In genomic region chr18:22913861-22914260, GRCh38 we compare ENCODE assay signal across 14 cellular contexts. TPM values are rescaled to one million over a fixed set of nuclear protein-coding genes. Genes with fewer than 3 reads are reported as not detected.
DNase-seq lines count a peak whose midpoint lies in the region; ATAC-seq and TF ChIP-seq lines count a peak whose summit lies in the region.
"Had no signal": no experiment of that assay in that cellular context is flagged by ENCODE, and none has a peak within 500 bp of the region (broad histone marks: within the 10 kb centered on the region; RNA-seq: fewer than 3 reads in every experiment).

No MANE protein-coding gene starts in this region.

- no peak overlapping the region for H4K8ac ChIP-seq in mesendoderm (ENCODE audit: low read depth, low read length)

- H3K79me1 ChIP-seq in mesendoderm (ENCODE audit: low read length) = no peaks in the 10 kb centered on the region

- no peak overlapping the region for H2AK5ac ChIP-seq in mesendoderm (ENCODE audit: low read length)

- no peaks in the 10 kb centered on the region for H3K9me3 Mint-ChIP-seq in Calu3 (ENCODE audit: low read depth, unreplicated experiment)

- H3K4me2 ChIP-seq in mesendoderm (ENCODE audit: low read length) = no peak overlapping the region

- in situ Hi-C loops in brain microvascular endothelial cell (cut with HindIII; ENCODE audit: low pct_ligation_motif_present, low sequenced_read_pairs) = no loop called here

- TF ChIP-seq CTCF in Calu3 (IDR thresholded peaks at IDR 0.05; ENCODE audit: unreplicated experiment) (no peak), colonic mucosa (IDR thresholded peaks at IDR 0.05) (no peak), brain microvascular endothelial cell (IDR thresholded peaks at IDR 0.05; ENCODE audit: low read depth, low read length, missing control alignments) (no peak)

- no TSS peak for BruUV-seq in Calu3 (replicated peaks; lab: Mats Ljungman, UMichigan)

- H3K27me3 ChIP-seq in colonic mucosa = no peaks in the 10 kb centered on the region
- H3K27me3 ChIP-seq in mesendoderm (ENCODE audit: insufficient read depth, low read length, poor library complexity) = no peaks in the 10 kb centered on the region
- H3K27me3 ChIP-seq in brain microvascular endothelial cell (replicated peaks) = no peaks in the 10 kb centered on the region
- no peaks in the 10 kb centered on the region for H3K27me3 ChIP-seq in right cardiac atrium (ENCODE audit: control insufficient read depth, insufficient read depth)
- H3K27me3 ChIP-seq: adrenal gland had no signal

- H3K9ac ChIP-seq in colonic mucosa (ENCODE audit: low read depth in 2 of 2, low read length in 2 of 2) (no peak overlapping the region), mesendoderm (ENCODE audit: low read length) (no peak overlapping the region)

- CTCF ChIA-PET in Calu3 (lab: Charles Lee) = interaction anchor here (0.6 to 1.4 kb wide), 5 partner anchors 11 to 83 kb away, joined by 3 to 4 read pairs (median 3); partner anchors contain the start of gene RBBP8

- H3K23ac ChIP-seq in mesendoderm (ENCODE audit: low read length) = no peak overlapping the region

- H3K36me3 Mint-ChIP-seq in Calu3 (ENCODE audit: insufficient read depth, unreplicated experiment) = peaks cover 20% of the 10 kb centered on the region

- peak overlapping the region; percentile 22 for H3K27ac ChIP-seq in colonic mucosa
- no peak overlapping the region for H3K27ac ChIP-seq in mesendoderm (ENCODE audit: low read depth, low read length)
- no peak overlapping the region for H3K27ac ChIP-seq in brain microvascular endothelial cell
- H3K27ac ChIP-seq in right cardiac atrium (ENCODE audit: low read length) = no peak overlapping the region
- H3K27ac ChIP-seq: adrenal gland, thoracic aorta had no signal

- H3K18ac ChIP-seq in mesendoderm (ENCODE audit: low read length) = peak overlapping the region; percentile 39

- H3K9me3 ChIP-seq in colonic mucosa (no peaks in the 10 kb centered on the region), right cardiac atrium (ENCODE audit: control insufficient read depth, low read length) (no peaks in the 10 kb centered on the region)
- H3K9me3 ChIP-seq: adrenal gland, thoracic aorta had no signal

- ATAC-seq in GM21529 (IDR thresholded peaks at IDR 0.05; ENCODE audit: unreplicated experiment) (no peak), right cardiac atrium (no peak)
- ATAC-seq: Panc1 had no signal

- DNase-seq in Calu3 = peak; percentile 85
- DNase-seq in NCI-H2029 (lab: John Stamatoyannopoulos, UW) = peak; percentile 81
- DNase-seq in colonic mucosa = peak; percentile 90
- peak; percentile 84 for DNase-seq in mesendoderm
- DNase-seq in brain microvascular endothelial cell = no peak
- DNase-seq in right cardiac atrium = no peak
- DNase-seq in activated CD4-positive, CD25-positive, alpha-beta regulatory T cell treated with anti-CD3 and anti-CD28 coated beads, Interleukin-2, amount 50 U/mL, for 72 hours = no peak
- DNase-seq: activated CD8-positive, alpha-beta memory T cell treated with anti-CD3 and anti-CD28 coated beads, Interleukin-2, amount 50 U/mL, for 4 hours; adrenal gland; NCI-H1436 treated with DMSO at 0.1 percent for 48 hours; T1000 had no signal

- no peaks in the 10 kb centered on the region for H3K27me3 Mint-ChIP-seq in Calu3 (ENCODE audit: unreplicated experiment)

- peak overlapping the region; percentile 94 for H3K27ac Mint-ChIP-seq in Calu3 (ENCODE audit: unreplicated experiment)

- peak overlapping the region; percentile 76 for H3K4me3 Mint-ChIP-seq in Calu3 (ENCODE audit: low read depth, unreplicated experiment)

- no peak overlapping the region for H3K56ac ChIP-seq in mesendoderm (ENCODE audit: low read length)

- no peaks in the 10 kb centered on the region for H3K79me2 ChIP-seq in mesendoderm (ENCODE audit: control insufficient read depth, insufficient read depth, low read length)

- no peak overlapping the region for H2BK15ac ChIP-seq in mesendoderm (replicated peaks; ENCODE audit: low read depth)

- H4K5ac ChIP-seq in mesendoderm (ENCODE audit: low read length) = no peak overlapping the region

- H2BK120ac ChIP-seq in mesendoderm (ENCODE audit: low read depth, low read length) = no peak overlapping the region

- H3K36me3 ChIP-seq in colonic mucosa = no peaks in the 10 kb centered on the region
- no peaks in the 10 kb centered on the region for H3K36me3 ChIP-seq in mesendoderm (ENCODE audit: control insufficient read depth, insufficient read depth, low read length)
- H3K36me3 ChIP-seq in brain microvascular endothelial cell (replicated peaks) = no peaks in the 10 kb centered on the region
- H3K36me3 ChIP-seq: adrenal gland, thoracic aorta had no signal

- H3K4me1 ChIP-seq in colonic mucosa (no peaks in the 10 kb centered on the region), mesendoderm (ENCODE audit: control insufficient read depth, low read depth, low read length) (peaks cover 3% of the 10 kb centered on the region), right cardiac atrium (ENCODE audit: control insufficient read depth, insufficient read depth, low read length) (no peaks in the 10 kb centered on the region)
- H3K4me1 ChIP-seq: adrenal gland had no signal

- intact Hi-C loops in Calu3 (cut with micrococcal nuclease; ENCODE audit: unreplicated experiment) (loop anchor here (5.0 kb wide), 3 partner anchors 47 to 82 kb away; no protein-coding TSS in a partner anchor), colonic mucosa (cut with DNase I) (no loop called here), right cardiac atrium (cut with DNase I) (no loop called here)

- no peak overlapping the region for H3K4me3 ChIP-seq in colonic mucosa
- no peak overlapping the region for H3K4me3 ChIP-seq in mesendoderm (ENCODE audit: low read length)
- no peak overlapping the region for H3K4me3 ChIP-seq in brain microvascular endothelial cell (ENCODE audit: low read depth, low read length)
- H3K4me3 ChIP-seq in right cardiac atrium (ENCODE audit: low read length) = no peak overlapping the region
- H3K4me3 ChIP-seq: adrenal gland, thoracic aorta had no signal

- H3K4ac ChIP-seq in mesendoderm (ENCODE audit: low read depth, low read length) = no peak overlapping the region

- no peak overlapping the region for H2BK5ac ChIP-seq in mesendoderm (ENCODE audit: low read length)

- H3K4me1 Mint-ChIP-seq in Calu3 (ENCODE audit: low read depth, unreplicated experiment) = peaks cover 38% of the 10 kb centered on the region

- WGBS in mesendoderm (ENCODE audit: extremely low coverage, insufficient coverage, low lambda C conversion rate) = no CpG with 5 or more reads among the region's 3 CpGs
- WGBS in right cardiac atrium = 76% methylated on average over 3 of the region's 3 CpGs

RNA-seq across cellular contexts. Expression of gene RBBP8, which starts 19.3 kb away (rescaled TPM):
- 55.6 and 62.4 TPM in 2 replicates for total RNA-seq in Calu3 (2022)
- total RNA-seq in colonic mucosa = 10 to 100 TPM; 24.4 to 29.5 TPM
- 62.0 TPM for polyA plus RNA-seq in mesendoderm (2013, experiment 1 of 2)
- 70.7 TPM for polyA plus RNA-seq in mesendoderm (2013, experiment 2 of 2)
- 1 to 10 TPM; 6.3 to 9.7 (median 6.7) TPM for total RNA-seq in right cardiac atrium
- polyA plus RNA-seq in right cardiac atrium = 6.6 TPM

Comparison
In these comparisons a context has a peak if more than half of its experiments do, and no peak if none do; other contexts are left out.
1. DNase-seq: peak in Calu3 (single experiment), NCI-H2029 (single experiment), colonic mucosa (single experiment) and mesendoderm (single experiment); none in brain microvascular endothelial cell (single experiment), right cardiac atrium (0 of 3) and activated CD4-positive, CD25-positive, alpha-beta regulatory T cell treated with anti-CD3 and anti-CD28 coated beads, Interleukin-2, amount 50 U/mL, for 72 hours (single experiment).